Comparison of ENCODE assay signal across 1 cellular context in genomic region chr3:39189648-39190269, GRCh38.
TF ChIP-seq lines count a peak whose summit lies in the region.

No MANE protein-coding gene starts in this region.

TF ChIP-seq in H1, 55 proteins besides CTCF, POLR2A, EP300 and RAD21:
- TF ChIP-seq SP4 (IDR thresholded peaks at IDR 0.05; ENCODE audit: low read length): no peak
- peak in 1 of 2 experiments; percentile 49; a peak in 1 of 4 replicates for TF ChIP-seq SIN3A (conservative IDR thresholded peaks at IDR 0.05 in 1 of 2, IDR thresholded peaks at IDR 0.05 in 1 of 2; ENCODE audit: low read depth in 1 of 2, low read length in 2 of 2)
- TF ChIP-seq EZH2 (IDR thresholded peaks at IDR 0.05; ENCODE audit: low read depth, low read length, severe bottlenecking): no peak
- no peak for TF ChIP-seq KDM1A (IDR thresholded peaks at IDR 0.05; ENCODE audit: borderline replicate concordance, low read length)
- no peak for TF ChIP-seq ATF3 (IDR thresholded peaks at IDR 0.05; ENCODE audit: insufficient read depth, low read depth, low read length)
- no peak for TF ChIP-seq RXRA (IDR thresholded peaks at IDR 0.05; ENCODE audit: insufficient read depth, low read depth, low read length)
- no peak for TF ChIP-seq GTF2F1 (IDR thresholded peaks at IDR 0.05; ENCODE audit: borderline replicate concordance, low read depth, low read length)
- TF ChIP-seq YY1 (IDR thresholded peaks at IDR 0.05; ENCODE audit: low read depth, low read length): 0 out of 2 replicates have a peak, but pooled peaks have one; percentile 15
- no peak for TF ChIP-seq CHD2 (IDR thresholded peaks at IDR 0.05; ENCODE audit: low read length)
- no peak for TF ChIP-seq MAFK (IDR thresholded peaks at IDR 0.05; ENCODE audit: low read depth, low read length)
- TF ChIP-seq TAF1 (IDR thresholded peaks at IDR 0.05; ENCODE audit: low read depth, low read length): no peak
- no peak for TF ChIP-seq EGR1 (IDR thresholded peaks at IDR 0.05; ENCODE audit: borderline replicate concordance, low read depth, low read length)
- TF ChIP-seq CBX8 (IDR thresholded peaks at IDR 0.05; ENCODE audit: borderline replicate concordance, low read depth, low read length): no peak
- TF ChIP-seq SIRT6 (IDR thresholded peaks at IDR 0.05; ENCODE audit: low read length): no peak
